Comparison of ENCODE assay signal across 8 cellular contexts in the genomic region with DNA sequence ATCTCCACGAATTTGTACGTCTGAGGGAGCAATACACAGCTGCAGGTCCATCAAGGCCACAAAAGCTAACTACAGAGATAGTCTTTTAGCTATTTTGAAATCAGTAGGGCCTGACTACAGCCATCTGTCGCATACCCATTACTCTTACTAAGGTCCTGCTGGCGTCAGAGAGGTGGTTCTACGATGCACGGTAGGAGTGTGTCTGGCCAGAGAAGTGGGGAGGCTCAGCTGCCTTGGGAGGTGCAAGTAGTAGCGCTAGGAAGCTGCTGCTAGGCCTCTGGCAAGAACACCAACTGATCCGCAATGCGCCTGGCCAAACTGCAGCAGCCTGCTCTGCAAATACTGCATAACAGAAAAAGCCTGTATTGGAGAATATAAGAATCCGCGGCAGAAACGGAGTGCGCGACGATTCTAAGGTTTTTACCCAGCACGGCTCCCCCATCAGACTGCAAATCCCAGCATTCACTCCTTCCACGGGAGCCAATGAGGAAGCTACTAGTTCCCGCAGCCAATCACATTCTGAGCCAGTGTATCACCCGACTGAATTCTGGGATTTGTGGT. TPM values are rescaled to one million over a fixed set of nuclear protein-coding genes. Genes with fewer than 3 reads are reported as not detected.
A peak's percentile ranks its signal among the peaks of the same experiment; 100 is the strongest.
DNase-seq lines count a peak whose midpoint lies in the region; ATAC-seq and TF ChIP-seq lines count a peak whose summit lies in the region.

No MANE protein-coding gene starts in this region.

- peaks cover 39% of the 10 kb centered on the region for H3K4me1 Mint-ChIP-seq in activated CD4-positive, alpha-beta memory T cell treated with anti-CD3 and anti-CD28 coated beads, Interleukin-2, amount 10 ng/mL, durations not matched to agents 7 days and 5 days

- H3K9ac ChIP-seq in BLaER1 treated with 17β-estradiol and CSF1 and Interleukin-3, amounts not matched to agents 10 nM and 100 nM, result peak overlapping the region; percentile 89 to 96 (median 96)

- peak; percentile 97 for DNase-seq in NCI-H82 treated with DMSO at 0.1 percent for 48 hours (lab: John Stamatoyannopoulos, UW; ENCODE audit: unreplicated experiment)
- peak; percentile 90 for DNase-seq in activated CD4-positive, alpha-beta memory T cell treated with anti-CD3 and anti-CD28 coated beads, Interleukin-2, amount 10 ng/mL, durations not matched to agents 7 days and 5 days
- peak; percentile 87 for DNase-seq in effector CD4-positive, alpha-beta T cell
- peak; percentile 99 for DNase-seq in lung microvascular endothelial cell (ENCODE audit: low read depth in 2 of 2)
- peak; percentile 59 to 79 (median 73) for DNase-seq in stimulated activated CD4-positive, alpha-beta T cell treated with anti-CD3 and anti-CD28 coated beads, TNF-alpha, amount 100 ng/mL, for 48 hours (ENCODE audit: low read depth in 3 of 3)

- no peaks in the 10 kb centered on the region for H3K27me3 Mint-ChIP-seq in activated CD4-positive, alpha-beta memory T cell treated with anti-CD3 and anti-CD28 coated beads, Interleukin-2, amount 10 ng/mL, durations not matched to agents 7 days and 5 days

- peaks cover 9% of the 10 kb centered on the region for H3K36me3 Mint-ChIP-seq in activated CD4-positive, alpha-beta memory T cell treated with anti-CD3 and anti-CD28 coated beads, Interleukin-2, amount 10 ng/mL, durations not matched to agents 7 days and 5 days (ENCODE audit: low read depth)

- H3K9me3 Mint-ChIP-seq in activated CD4-positive, alpha-beta memory T cell treated with anti-CD3 and anti-CD28 coated beads, Interleukin-2, amount 10 ng/mL, durations not matched to agents 7 days and 5 days, result no peaks in the 10 kb centered on the region

- H3K4me3 Mint-ChIP-seq in activated CD4-positive, alpha-beta memory T cell treated with anti-CD3 and anti-CD28 coated beads, Interleukin-2, amount 10 ng/mL, durations not matched to agents 7 days and 5 days, result peak overlapping the region; percentile 94

- peaks cover 17 to 37% (median 27%) of the 10 kb centered on the region in 10 experiments for H3K4me1 ChIP-seq in BLaER1 treated with 17β-estradiol and CSF1 and Interleukin-3, amounts not matched to agents 10 nM and 100 nM

- peak overlapping the region; percentile 92 for H3K27ac Mint-ChIP-seq in activated CD4-positive, alpha-beta memory T cell treated with anti-CD3 and anti-CD28 coated beads, Interleukin-2, amount 10 ng/mL, durations not matched to agents 7 days and 5 days

- H4K20me1 ChIP-seq in BLaER1 treated with 17β-estradiol and CSF1 and Interleukin-3, amounts not matched to agents 10 nM and 100 nM, result peaks cover 22 to 38% (median 36%) of the 10 kb centered on the region in 11 experiments; a peak in 20 of 22 replicates

- peak overlapping the region; percentile 90 to 98 (median 95) for H3K27ac ChIP-seq in BLaER1 treated with 17β-estradiol and CSF1 and Interleukin-3, amounts not matched to agents 10 nM and 100 nM

- POLR2A ChIA-PET in activated CD4-positive, alpha-beta memory T cell treated with anti-CD3 and anti-CD28 coated beads, Interleukin-2, amount 10 ng/mL, durations not matched to agents 7 days and 5 days (lab: Charles Lee), result interaction anchor here (0.5 to 4.1 kb wide), 19 partner anchors 11 to 1540 kb away, joined by 3 to 36 read pairs (median 5); partner anchors contain the start of genes DYRK2, RAP1B and TMBIM4

- no peaks in the 10 kb centered on the region for H3K27me3 ChIP-seq in BLaER1 treated with 17β-estradiol and CSF1 and Interleukin-3, amounts not matched to agents 10 nM and 100 nM

- H3K36me3 ChIP-seq in BLaER1 treated with 17β-estradiol and CSF1 and Interleukin-3, amounts not matched to agents 10 nM and 100 nM, result peaks cover 0 to 11% (median 10%) of the 10 kb centered on the region in 11 experiments; a peak in 14 of 22 replicates

- peaks cover 0 to 9% (median 0%) of the 10 kb centered on the region in 11 experiments; a peak in 1 of 22 replicates for H3K9me3 ChIP-seq in BLaER1 treated with 17β-estradiol and CSF1 and Interleukin-3, amounts not matched to agents 10 nM and 100 nM (replicated peaks in 1 of 11)

- TF ChIP-seq POLR2A in GM19099 (IDR thresholded peaks at IDR 0.05; ENCODE audit: extremely low read depth, insufficient read length, low read depth), result peak; percentile 41

- CTCF ChIA-PET in activated CD4-positive, alpha-beta memory T cell treated with anti-CD3 and anti-CD28 coated beads, Interleukin-2, amount 10 ng/mL, durations not matched to agents 7 days and 5 days (lab: Charles Lee), result interaction anchor here (0.8 to 1.9 kb wide), 6 partner anchors 11 to 674 kb away, joined by 3 to 4 read pairs (median 4); no protein-coding TSS in a partner anchor

- H3K4me2 ChIP-seq in BLaER1 treated with 17β-estradiol and CSF1 and Interleukin-3, amounts not matched to agents 10 nM and 100 nM, result peak overlapping the region; percentile 69 to 95 (median 84)

- H3K4me3 ChIP-seq in BLaER1 treated with 17β-estradiol and CSF1 and Interleukin-3, amounts not matched to agents 10 nM and 100 nM, result peak overlapping the region; percentile 82 to 98 (median 93)

- peak; percentile 76 for ATAC-seq in HG03432 (IDR thresholded peaks at IDR 0.05; ENCODE audit: unreplicated experiment)

RNA-seq across cellular contexts. Expression of gene CAND1, which starts 0.7 kb away (rescaled TPM):
- total RNA-seq in activated CD4-positive, alpha-beta memory T cell treated with anti-CD3 and anti-CD28 coated beads, Interleukin-2, amount 10 ng/mL, durations not matched to agents 7 days and 5 days, result 100 to 1,000 TPM; 147 to 150 TPM
- 56.2 and 65.1 TPM in 2 replicates for total RNA-seq in lung microvascular endothelial cell

Comparison
In these comparisons a context has a peak if more than half of its experiments do, and no peak if none do; other contexts are left out.
1. Peak in every context shown above with its lines: DNase-seq, ATAC-seq, H3K4me3 ChIP-seq and H3K27ac ChIP-seq.